In the genomic region with DNA sequence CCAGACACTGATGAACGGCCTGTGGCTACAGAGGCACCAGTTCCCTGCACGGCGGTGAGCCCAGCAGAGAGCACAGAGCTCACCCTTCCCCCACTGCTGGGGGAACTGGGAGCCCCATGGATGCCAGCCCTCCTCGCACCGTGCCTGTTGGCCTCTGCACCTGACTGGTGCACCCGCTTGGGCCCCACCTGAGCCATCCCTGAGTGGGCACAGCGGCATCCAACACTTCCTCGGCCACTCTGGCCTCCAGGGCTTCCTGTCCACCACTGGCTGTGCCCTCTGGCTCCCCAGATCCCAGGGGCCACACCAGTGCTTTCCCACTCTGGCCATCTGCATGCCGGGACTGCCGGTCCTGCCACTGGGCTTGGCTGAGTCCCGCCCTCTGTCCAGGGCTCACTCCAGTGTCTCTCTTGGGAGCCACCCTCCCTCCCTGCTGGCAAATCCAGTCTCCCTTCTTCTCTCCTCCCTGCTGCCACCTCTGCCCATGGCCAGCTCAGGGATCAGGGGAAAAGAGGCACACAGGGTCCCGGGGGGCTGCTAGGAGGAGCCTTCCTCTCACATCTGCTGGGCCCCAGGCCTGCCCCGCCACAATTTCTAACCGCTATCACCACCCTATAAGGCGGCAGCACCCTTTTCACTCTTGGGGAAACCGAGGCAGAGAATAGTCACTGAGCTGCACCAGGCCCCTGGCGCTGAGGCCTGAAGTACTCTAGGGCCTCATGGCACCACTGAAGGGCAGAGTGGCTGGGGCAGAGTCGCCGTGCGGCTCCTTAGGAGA, we compare ENCODE assay signal across 1 cellular context.
TF ChIP-seq lines count a peak whose summit lies in the region.

No MANE protein-coding gene starts in this region.

TF ChIP-seq in K562, 482 proteins besides CTCF, POLR2A, EP300 and RAD21:
- no peak for TF ChIP-seq ATF1 (CRISPR knock-in tag; IDR thresholded peaks at IDR 0.05)
- TF ChIP-seq ATF1 (tag; IDR thresholded peaks at IDR 0.05): no peak
- TF ChIP-seq CBFA2T3 (IDR thresholded peaks at IDR 0.05): no peak
- no peak for TF ChIP-seq ZNF778 (CRISPR knock-in tag; IDR thresholded peaks at IDR 0.05)
- 0 out of 2 replicates have a peak, but pooled peaks have one; percentile 67 for TF ChIP-seq ARID3B (CRISPR knock-in tag; IDR thresholded peaks at IDR 0.05; ENCODE audit: borderline replicate concordance)
- no peak for TF ChIP-seq ETS1 (conservative IDR thresholded peaks at IDR 0.05; ENCODE audit: control insufficient read depth, low read depth, low read length)
- peak; percentile 15; the same call in 1 of the 2 replicates for TF ChIP-seq RB1 (IDR thresholded peaks at IDR 0.05; ENCODE audit: low read depth)
- TF ChIP-seq, protein P1, sequence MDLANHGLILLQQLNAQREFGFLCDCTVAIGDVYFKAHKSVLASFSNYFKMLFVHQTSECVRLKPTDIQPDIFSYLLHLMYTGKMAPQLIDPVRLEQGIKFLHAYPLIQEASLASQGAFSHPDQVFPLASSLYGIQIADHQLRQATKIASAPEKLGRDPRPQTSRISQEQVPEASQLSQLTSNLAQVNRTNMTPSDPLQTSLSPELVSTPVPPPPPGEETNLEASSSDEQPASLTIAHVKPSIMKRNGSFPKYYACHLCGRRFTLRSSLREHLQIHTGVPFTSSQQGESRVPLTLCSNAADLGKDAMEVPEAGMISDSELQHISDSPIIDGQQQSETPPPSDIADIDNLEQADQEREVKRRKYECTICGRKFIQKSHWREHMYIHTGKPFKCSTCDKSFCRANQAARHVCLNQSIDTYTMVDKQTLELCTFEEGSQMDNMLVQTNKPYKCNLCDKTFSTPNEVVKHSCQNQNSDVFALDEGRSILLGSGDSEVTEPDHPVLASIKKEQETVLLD (IDR thresholded peaks at IDR 0.05): no peak
- no peak for TF ChIP-seq CREBBP (IDR thresholded peaks at IDR 0.05; ENCODE audit: low read depth, low read length)
- 0 out of 6 replicates have a peak, but pooled peaks of 1 of the 3 experiments have one; percentile 5 for TF ChIP-seq ZBTB11 (CRISPR knock-in tag; IDR thresholded peaks at IDR 0.05)
- no peak for TF ChIP-seq ZNF384 (IDR thresholded peaks at IDR 0.05; ENCODE audit: low read depth, low read length)
- no peak for TF ChIP-seq ZBTB40 (IDR thresholded peaks at IDR 0.05)
- TF ChIP-seq ZBTB40 (CRISPR knock-in tag; IDR thresholded peaks at IDR 0.05): 0 out of 2 replicates have a peak, but pooled peaks have one; percentile 32
- TF ChIP-seq, protein P2, sequence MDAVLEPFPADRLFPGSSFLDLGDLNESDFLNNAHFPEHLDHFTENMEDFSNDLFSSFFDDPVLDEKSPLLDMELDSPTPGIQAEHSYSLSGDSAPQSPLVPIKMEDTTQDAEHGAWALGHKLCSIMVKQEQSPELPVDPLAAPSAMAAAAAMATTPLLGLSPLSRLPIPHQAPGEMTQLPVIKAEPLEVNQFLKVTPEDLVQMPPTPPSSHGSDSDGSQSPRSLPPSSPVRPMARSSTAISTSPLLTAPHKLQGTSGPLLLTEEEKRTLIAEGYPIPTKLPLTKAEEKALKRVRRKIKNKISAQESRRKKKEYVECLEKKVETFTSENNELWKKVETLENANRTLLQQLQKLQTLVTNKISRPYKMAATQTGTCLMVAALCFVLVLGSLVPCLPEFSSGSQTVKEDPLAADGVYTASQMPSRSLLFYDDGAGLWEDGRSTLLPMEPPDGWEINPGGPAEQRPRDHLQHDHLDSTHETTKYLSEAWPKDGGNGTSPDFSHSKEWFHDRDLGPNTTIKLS (IDR thresholded peaks at IDR 0.05; ENCODE audit: borderline replicate concordance, low read depth): no peak
- peak; percentile 68 for TF ChIP-seq HMGN3 (IDR thresholded peaks at IDR 0.05; ENCODE audit: borderline replicate concordance, extremely low read depth, insufficient read length, low read depth, low read length)
- peak; percentile 41; the same call in 1 of the 2 replicates for TF ChIP-seq POLR2G (IDR thresholded peaks at IDR 0.05; ENCODE audit: low read depth, low read length)
- TF ChIP-seq, protein P3, sequence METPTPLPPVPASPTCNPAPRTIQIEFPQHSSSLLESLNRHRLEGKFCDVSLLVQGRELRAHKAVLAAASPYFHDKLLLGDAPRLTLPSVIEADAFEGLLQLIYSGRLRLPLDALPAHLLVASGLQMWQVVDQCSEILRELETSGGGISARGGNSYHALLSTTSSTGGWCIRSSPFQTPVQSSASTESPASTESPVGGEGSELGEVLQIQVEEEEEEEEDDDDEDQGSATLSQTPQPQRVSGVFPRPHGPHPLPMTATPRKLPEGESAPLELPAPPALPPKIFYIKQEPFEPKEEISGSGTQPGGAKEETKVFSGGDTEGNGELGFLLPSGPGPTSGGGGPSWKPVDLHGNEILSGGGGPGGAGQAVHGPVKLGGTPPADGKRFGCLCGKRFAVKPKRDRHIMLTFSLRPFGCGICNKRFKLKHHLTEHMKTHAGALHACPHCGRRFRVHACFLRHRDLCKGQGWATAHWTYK (CRISPR knock-in tag; IDR thresholded peaks at IDR 0.05): no peak
- TF ChIP-seq MTA3 (IDR thresholded peaks at IDR 0.05; ENCODE audit: borderline replicate concordance): no peak
- no peak for TF ChIP-seq FOXP4 (CRISPR knock-in tag; IDR thresholded peaks at IDR 0.05; ENCODE audit: borderline replicate concordance)
- TF ChIP-seq RBM15 (IDR thresholded peaks at IDR 0.05; ENCODE audit: insufficient read depth, low read length): no peak
- 0 out of 2 replicates have a peak, but pooled peaks have one; percentile 1 for TF ChIP-seq ZNF408 (CRISPR knock-in tag; IDR thresholded peaks at IDR 0.05; ENCODE audit: low read depth)
